8 cellular contexts compared by ENCODE assay signal in the genomic region with DNA sequence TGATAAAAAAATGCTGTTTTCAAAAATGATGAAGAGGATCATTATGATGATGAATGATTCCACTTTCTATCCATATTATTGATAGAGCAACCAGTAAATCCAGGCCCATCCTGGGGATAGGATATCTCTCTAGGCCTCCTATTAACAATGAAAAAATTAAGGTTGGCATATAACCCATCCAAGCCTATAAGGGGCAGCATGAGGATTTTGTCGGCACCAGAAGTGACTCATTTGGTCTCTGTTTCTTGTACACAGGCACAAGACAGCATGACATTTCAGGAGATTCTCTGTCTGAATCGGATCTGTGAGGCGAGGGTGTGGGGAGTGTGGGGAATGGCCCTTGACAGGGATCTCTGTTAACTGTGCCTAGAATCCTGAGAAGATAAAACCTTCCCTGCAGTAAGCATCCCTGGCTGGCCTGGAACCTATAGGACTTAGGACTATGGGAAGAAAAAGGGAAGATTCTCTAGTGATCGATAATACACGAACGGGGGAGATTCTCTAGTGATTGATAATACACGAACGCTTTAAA. TPM values are rescaled to one million over a fixed set of nuclear protein-coding genes. Genes with fewer than 3 reads are reported as not detected.
DNase-seq lines count a peak whose midpoint lies in the region; ATAC-seq, FAIRE-seq and TF ChIP-seq lines count a peak whose summit lies in the region.
"Not testable (repeated sequence)": the region's sequence is repeated elsewhere in the genome, so short reads cannot be mapped to it uniquely, and the experiment has no call there.

No MANE protein-coding gene starts in this region.

- H3K27me3 Mint-ChIP-seq in activated CD4-positive, alpha-beta T cell treated with anti-CD3 and anti-CD28 coated beads, Interleukin-2, amount 10 ng/mL, durations not matched to agents 7 days and 5 days, result peaks cover 19% of the 10 kb centered on the region
- H3K27me3 Mint-ChIP-seq in activated T-helper 2 cell treated with anti-CD3 and anti-CD28 coated beads, Interferon-gamma antibody, Interleukin-2, Interleukin-4, amounts not matched to agents 10 μg/mL and 5 μg/mL and 100 μg/mL, durations not matched to agents 14 hours and 24 hours and 36 hours (ENCODE audit: low read depth), result peaks cover 12% of the 10 kb centered on the region
- peaks cover 24% of the 10 kb centered on the region for H3K27me3 Mint-ChIP-seq in brain
- H3K27me3 Mint-ChIP-seq in osteocyte (ENCODE audit: unreplicated experiment), result peaks cover 12% of the 10 kb centered on the region
- peaks cover 10% of the 10 kb centered on the region for H3K27me3 Mint-ChIP-seq in type B pancreatic cell

- 55% methylated on average over 5 of the region's 8 CpGs; no CpG with 5 or more reads in 1 of the 2 experiments for WGBS in GM23248 (ENCODE audit: low coverage in 1 of 2, low lambda C conversion rate in 2 of 2, missing lambda C conversion rate in 2 of 2), 2 experiments
- WGBS in HepG2 (ENCODE audit: low lambda C conversion rate), result 38% methylated on average over 1 of the region's 8 CpGs

- H3K27ac ChIP-seq in GM23248; PC-9; HepG2 (ENCODE audit: extremely low read length, insufficient read depth, low read length): not testable (repeated sequence)

- not testable (repeated sequence) for H3K27ac Mint-ChIP-seq in activated CD4-positive, alpha-beta T cell treated with anti-CD3 and anti-CD28 coated beads, Interleukin-2, amount 10 ng/mL, durations not matched to agents 7 days and 5 days; activated T-helper 2 cell treated with anti-CD3 and anti-CD28 coated beads, Interferon-gamma antibody, Interleukin-2, Interleukin-4, amounts not matched to agents 10 μg/mL and 5 μg/mL and 100 μg/mL, durations not matched to agents 14 hours and 24 hours and 36 hours; brain; osteocyte (ENCODE audit: unreplicated experiment)
- H3K27ac Mint-ChIP-seq in type B pancreatic cell, result peak overlapping the region; percentile 62

- TF ChIP-seq POLR2A in HepG2 (IDR thresholded peaks at IDR 0.05; ENCODE audit: insufficient read depth in 1 of 2, low read depth in 2 of 2, low read length in 2 of 2), result not testable (repeated sequence)

- CTCF ChIA-PET in PC-9 (lab: Charles Lee); activated CD4-positive, alpha-beta T cell treated with anti-CD3 and anti-CD28 coated beads, Interleukin-2, amount 10 ng/mL, durations not matched to agents 7 days and 5 days (lab: Charles Lee); HepG2 (lab: Yijun Ruan, JAX; ENCODE audit: low intra/inter-chr PET ratio, low total read pairs): not testable (repeated sequence)

- H3K9me3 Mint-ChIP-seq in activated CD4-positive, alpha-beta T cell treated with anti-CD3 and anti-CD28 coated beads, Interleukin-2, amount 10 ng/mL, durations not matched to agents 7 days and 5 days; activated T-helper 2 cell treated with anti-CD3 and anti-CD28 coated beads, Interferon-gamma antibody, Interleukin-2, Interleukin-4, amounts not matched to agents 10 μg/mL and 5 μg/mL and 100 μg/mL, durations not matched to agents 14 hours and 24 hours and 36 hours; brain; osteocyte (ENCODE audit: unreplicated experiment); type B pancreatic cell: not testable (repeated sequence)

- H3K9me2 ChIP-seq in GM23248 (ENCODE audit: insufficient read depth); PC-9 (ENCODE audit: insufficient read depth): not testable (repeated sequence)

- not testable (repeated sequence) for H3K36me3 Mint-ChIP-seq in activated CD4-positive, alpha-beta T cell treated with anti-CD3 and anti-CD28 coated beads, Interleukin-2, amount 10 ng/mL, durations not matched to agents 7 days and 5 days (ENCODE audit: low read depth); activated T-helper 2 cell treated with anti-CD3 and anti-CD28 coated beads, Interferon-gamma antibody, Interleukin-2, Interleukin-4, amounts not matched to agents 10 μg/mL and 5 μg/mL and 100 μg/mL, durations not matched to agents 14 hours and 24 hours and 36 hours (ENCODE audit: low read depth); brain; osteocyte (ENCODE audit: unreplicated experiment); type B pancreatic cell

- in situ Hi-C loops in GM23248 (cut with MboI); HepG2 (cut with HindIII; ENCODE audit: extremely low pct_ligation_motif_present, low pct_unique_long_range_greater_than_20kb): not testable (repeated sequence)

- H3K9me3 ChIP-seq in GM23248 (ENCODE audit: low read depth); PC-9 (ENCODE audit: insufficient read depth, low read depth); HepG2 (ENCODE audit: low read length): not testable (repeated sequence)

- BruUV-seq in PC-9 (replicated peaks; lab: Mats Ljungman, UMichigan); HepG2 (replicated peaks; lab: Mats Ljungman, UMichigan): not testable (repeated sequence)

- TF ChIP-seq EP300 in HepG2 (IDR thresholded peaks at IDR 0.05; ENCODE audit: low read depth in 2 of 2, low read length in 2 of 2); HepG2 (CRISPR knock-in tag; IDR thresholded peaks at IDR 0.05; ENCODE audit: borderline replicate concordance): not testable (repeated sequence)

- H3K4me1 ChIP-seq in GM23248 (ENCODE audit: insufficient read depth); PC-9 (replicated peaks; ENCODE audit: insufficient read depth); HepG2 (ENCODE audit: insufficient read depth, low read length): not testable (repeated sequence)

- H3K4me1 Mint-ChIP-seq in activated CD4-positive, alpha-beta T cell treated with anti-CD3 and anti-CD28 coated beads, Interleukin-2, amount 10 ng/mL, durations not matched to agents 7 days and 5 days; activated T-helper 2 cell treated with anti-CD3 and anti-CD28 coated beads, Interferon-gamma antibody, Interleukin-2, Interleukin-4, amounts not matched to agents 10 μg/mL and 5 μg/mL and 100 μg/mL, durations not matched to agents 14 hours and 24 hours and 36 hours (ENCODE audit: low read depth); brain; osteocyte (ENCODE audit: unreplicated experiment); type B pancreatic cell (ENCODE audit: unreplicated experiment): not testable (repeated sequence)

- not testable (repeated sequence) for TF ChIP-seq CTCF in PC-9 (conservative IDR thresholded peaks at IDR 0.05); brain (conservative IDR thresholded peaks at IDR 0.05); HepG2 (CRISPR knock-in tag; IDR thresholded peaks at IDR 0.05); osteocyte (IDR thresholded peaks at IDR 0.05); type B pancreatic cell (conservative IDR thresholded peaks at IDR 0.05)

- ATAC-seq in HepG2, result not testable (repeated sequence)

- H3K9ac ChIP-seq in GM23248; HepG2 (ENCODE audit: insufficient read depth, low read depth, low read length): not testable (repeated sequence)

- H3F3A ChIP-seq in GM23248 (ENCODE audit: insufficient read depth); PC-9 (ENCODE audit: insufficient read depth, low read depth): not testable (repeated sequence)

- H3K36me3 ChIP-seq in GM23248 (ENCODE audit: low read depth); PC-9 (ENCODE audit: low read depth); HepG2 (replicated peaks in 1 of 2; ENCODE audit: control insufficient read depth in 1 of 2, insufficient read depth in 2 of 2, low read length in 2 of 2): not testable (repeated sequence)

- POLR2A ChIA-PET in PC-9 (lab: Charles Lee; ENCODE audit: unreplicated experiment); activated CD4-positive, alpha-beta T cell treated with anti-CD3 and anti-CD28 coated beads, Interleukin-2, amount 10 ng/mL, durations not matched to agents 7 days and 5 days (lab: Charles Lee); HepG2 (lab: Yijun Ruan, JAX): not testable (repeated sequence)

- not testable (repeated sequence) for DNase-seq in GM23248; PC-9; activated CD4-positive, alpha-beta T cell treated with anti-CD3 and anti-CD28 coated beads, Interleukin-2, amount 10 ng/mL, durations not matched to agents 7 days and 5 days; activated T-helper 2 cell treated with anti-CD3 and anti-CD28 coated beads, Interferon-gamma antibody, Interleukin-2, Interleukin-4, amounts not matched to agents 10 μg/mL and 5 μg/mL and 100 μg/mL, durations not matched to agents 14 hours and 24 hours and 36 hours (ENCODE audit: low spot score); HepG2 (ENCODE audit: low spot score); osteocyte (ENCODE audit: extremely low spot score, unreplicated experiment); type B pancreatic cell (ENCODE audit: extremely low spot score, unreplicated experiment)

- H2AFZ ChIP-seq in GM23248; PC-9; HepG2 (ENCODE audit: low read length): not testable (repeated sequence)

- H3K79me2 ChIP-seq in GM23248 (ENCODE audit: insufficient read depth); PC-9 (ENCODE audit: low read depth); HepG2 (ENCODE audit: insufficient read depth, low read length): not testable (repeated sequence)

- not testable (repeated sequence) for H4K20me1 ChIP-seq in GM23248 (ENCODE audit: insufficient read depth); PC-9 (ENCODE audit: insufficient read depth); HepG2 (ENCODE audit: insufficient read depth, low read length)

- intact Hi-C loops in PC-9 (cut with micrococcal nuclease; ENCODE audit: unreplicated experiment); activated T-helper 2 cell treated with anti-CD3 and anti-CD28 coated beads, Interferon-gamma antibody, Interleukin-2, Interleukin-4, amounts not matched to agents 10 μg/mL and 5 μg/mL and 100 μg/mL, durations not matched to agents 14 hours and 24 hours and 36 hours (cut with micrococcal nuclease); HepG2 (cut with micrococcal nuclease; ENCODE audit: unreplicated experiment): not testable (repeated sequence)

- TF ChIP-seq RAD21 in HepG2 (CRISPR knock-in tag; IDR thresholded peaks at IDR 0.05), result not testable (repeated sequence)

- peak overlapping the region; percentile 70 for H3K4me2 ChIP-seq in GM23248 (ENCODE audit: unreplicated experiment)
- H3K4me2 ChIP-seq in PC-9, result peak overlapping the region; percentile 76
- H3K4me2 ChIP-seq in HepG2 (ENCODE audit: low read depth, low read length), result peak overlapping the region; percentile 23; the same call in 1 of the 2 replicates

- peak overlapping the region; percentile 60 for H3K4me3 Mint-ChIP-seq in activated CD4-positive, alpha-beta T cell treated with anti-CD3 and anti-CD28 coated beads, Interleukin-2, amount 10 ng/mL, durations not matched to agents 7 days and 5 days
- H3K4me3 Mint-ChIP-seq in activated T-helper 2 cell treated with anti-CD3 and anti-CD28 coated beads, Interferon-gamma antibody, Interleukin-2, Interleukin-4, amounts not matched to agents 10 μg/mL and 5 μg/mL and 100 μg/mL, durations not matched to agents 14 hours and 24 hours and 36 hours (ENCODE audit: low read depth), result peak overlapping the region; percentile 70
- H3K4me3 Mint-ChIP-seq in brain, result peak overlapping the region; percentile 81 to 88 (median 85)
- peak overlapping the region; percentile 68 for H3K4me3 Mint-ChIP-seq in osteocyte (ENCODE audit: unreplicated experiment)
- H3K4me3 Mint-ChIP-seq in type B pancreatic cell, result peak overlapping the region; percentile 88

- not testable (repeated sequence) for H3K27me3 ChIP-seq in GM23248 (replicated peaks; ENCODE audit: insufficient read depth); PC-9 (ENCODE audit: insufficient read depth, low read depth); HepG2 (ENCODE audit: control insufficient read depth in 1 of 2, insufficient read depth in 2 of 2, low read length in 2 of 2)

- not testable (repeated sequence) for FAIRE-seq in HepG2 (lab: Jason Lieb, UNC)

- not testable (repeated sequence) for H3K4me3 ChIP-seq in GM23248; HepG2 (replicated peaks in 1 of 3; ENCODE audit: insufficient read depth in 1 of 3, low read depth in 2 of 3, low read length in 3 of 3)
- peak overlapping the region; percentile 82; the same call in 1 of the 2 replicates for H3K4me3 ChIP-seq in PC-9

RNA-seq across cellular contexts. Expression of gene NBPF20, which starts 49.5 kb away (rescaled TPM):
- 1.4 and 3.0 TPM in 2 replicates for total RNA-seq in GM23248 (2014; rRNA removed; shearing (Covaris generic))
- polyA plus RNA-seq in GM23248 (2016; fragmentation: Nextera tagmentation; extraction: Ambion mirVana) (0.68 and 1.5 TPM in 2 replicates), brain (ENCODE audit: insufficient read depth, low read depth, low replicate concordance) (0.93 TPM), HepG2 (2011; rRNA removed) (2.8 and 3.0 TPM in 2 replicates)
- total RNA-seq in PC-9 (2021) (3.3 and 3.8 TPM in 2 replicates), HepG2 (2016; rRNA removed; fragmentation: Illumina TruSeq; extraction: Trizol) (3.1 and 3.4 TPM in 2 replicates), osteocyte (4.0 and 4.9 TPM in 2 replicates), type B pancreatic cell (ENCODE audit: low replicate concordance) (2.0 and 4.3 TPM in 2 replicates)
- under 1 TPM; 0.60 to 0.62 TPM for total RNA-seq in activated CD4-positive, alpha-beta T cell treated with anti-CD3 and anti-CD28 coated beads, Interleukin-2, amount 10 ng/mL, durations not matched to agents 7 days and 5 days
- total RNA-seq in activated T-helper 2 cell treated with anti-CD3 and anti-CD28 coated beads, Interferon-gamma antibody, Interleukin-2, Interleukin-4, amounts not matched to agents 10 μg/mL and 5 μg/mL and 100 μg/mL, durations not matched to agents 14 hours and 24 hours and 36 hours, result 0.82 and 1.2 TPM in 2 replicates
- 0.35 and 0.61 TPM in 2 replicates for total RNA-seq in HepG2 (2016; cell fraction: cytosol; rRNA removed; fragmentation: Illumina TruSeq; extraction: Trizol; ENCODE audit: low read depth)
- 2.8 TPM in 2 replicates for total RNA-seq in HepG2 (2016; cell fraction: insoluble cytoplasmic fraction; rRNA removed; fragmentation: Illumina TruSeq; extraction: Trizol)
- total RNA-seq in HepG2 (2016; cell fraction: membrane; rRNA removed; fragmentation: Illumina TruSeq; extraction: Trizol), result 1.1 and 1.6 TPM in 2 replicates
- 4.0 and 5.7 TPM in 2 replicates for total RNA-seq in HepG2 (2016; cell fraction: nucleus; rRNA removed; fragmentation: Illumina TruSeq; extraction: Trizol)
- 1.2 and 2.2 TPM in 2 replicates for polyA plus RNA-seq in HepG2 (2011; cell fraction: cytosol; rRNA removed)
- 3.2 and 3.9 TPM in 2 replicates for polyA plus RNA-seq in HepG2 (2011; cell fraction: nucleus; rRNA removed)
- 1.3 and 2.5 TPM in 2 replicates for polyA plus RNA-seq in HepG2 (2012)
- 0.24 and 0.36 TPM in 2 replicates for polyA plus RNA-seq in HepG2 (2016; cell fraction: cytosol; fragmentation: Illumina TruSeq; extraction: Trizol; ENCODE audit: low read depth)
- polyA plus RNA-seq in HepG2 (2016; cell fraction: insoluble cytoplasmic fraction; fragmentation: Illumina TruSeq; extraction: Trizol; ENCODE audit: low read depth), result 1.6 and 1.7 TPM in 2 replicates
- polyA plus RNA-seq in HepG2 (2016; cell fraction: membrane; fragmentation: Illumina TruSeq; extraction: Trizol; ENCODE audit: low read depth), result 0.45 and 0.47 TPM in 2 replicates
- 4.9 and 5.4 TPM in 2 replicates for polyA plus RNA-seq in HepG2 (2016; cell fraction: nucleus; fragmentation: Illumina TruSeq; extraction: Trizol; ENCODE audit: insufficient read depth, low read depth)
- 3.0 and 8.7 TPM in 2 replicates for polyA minus RNA-seq in HepG2 (2011; rRNA and poly(A)+ RNA removed; ENCODE audit: low replicate concordance)
- 1.1 and 1.6 TPM in 2 replicates for polyA minus RNA-seq in HepG2 (2011; cell fraction: cytosol; rRNA and poly(A)+ RNA removed)
- polyA minus RNA-seq in HepG2 (2011; cell fraction: nucleus; rRNA and poly(A)+ RNA removed), result 5.0 and 7.7 TPM in 2 replicates

Comparison
In these comparisons a context has a peak if more than half of its experiments do, and no peak if none do; other contexts are left out.
1. H3K4me2 ChIP-seq: peak in every context shown above with its lines; median percentile 76 in PC-9; 70 in GM23248; 23 in HepG2.